Comparison of ENCODE assay signal across 11 cellular contexts in the genomic region with DNA sequence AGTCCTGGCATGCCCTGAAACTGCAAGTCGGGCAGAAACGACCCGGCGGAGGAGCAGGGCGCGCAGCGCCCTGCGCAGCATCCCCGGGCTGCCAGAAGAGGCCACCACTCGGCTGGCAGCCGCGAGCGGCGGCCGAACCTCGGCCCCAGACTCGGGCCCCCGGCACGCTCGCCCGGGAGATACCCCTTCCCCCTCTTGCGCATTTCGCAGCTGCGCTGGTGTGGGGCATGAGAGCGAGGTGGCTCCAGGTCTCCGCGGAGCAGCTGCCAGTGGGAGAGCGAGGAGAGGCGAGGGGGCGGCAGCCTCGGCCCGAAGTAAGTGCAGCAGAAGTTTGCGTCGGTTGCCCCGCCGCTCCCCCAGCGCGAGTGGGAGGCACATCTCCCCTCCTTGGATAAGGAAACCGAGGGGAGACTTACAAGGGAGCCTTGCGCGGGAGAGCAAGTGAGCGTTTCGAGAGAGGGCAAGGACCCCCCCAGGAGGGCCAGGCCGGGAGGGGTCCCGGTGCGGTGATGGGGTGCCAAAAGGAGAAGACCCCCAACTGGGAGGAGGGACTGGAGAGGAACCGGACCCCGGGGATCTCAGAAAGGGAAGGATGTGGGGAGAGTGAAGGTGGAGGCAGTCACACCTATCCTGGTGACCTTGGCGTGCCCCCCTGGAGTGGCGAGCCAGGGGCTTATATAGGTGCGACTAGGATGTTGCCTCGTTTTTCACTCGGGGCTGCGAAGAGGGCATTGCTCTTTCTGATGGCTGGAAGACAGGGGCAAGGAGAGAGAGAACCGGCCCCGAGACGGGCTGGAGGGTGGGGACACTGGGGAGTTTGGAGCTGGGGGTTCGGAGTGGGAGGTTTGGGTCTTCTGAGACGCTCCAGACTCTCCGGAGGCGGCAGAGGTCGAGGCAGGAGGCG.
DNase-seq lines count a peak whose midpoint lies in the region; ATAC-seq and TF ChIP-seq lines count a peak whose summit lies in the region.
"Had no signal": no experiment of that assay in that cellular context is flagged by ENCODE, and none has a peak within 500 bp of the region (broad histone marks: within the 10 kb centered on the region; RNA-seq: fewer than 3 reads in every experiment).

No MANE protein-coding gene starts in this region.

- no peaks in the 10 kb centered on the region for H3K36me3 ChIP-seq in mesodermal cell (ENCODE audit: control insufficient read depth, insufficient read depth, low read length)
- no peaks in the 10 kb centered on the region for H3K36me3 ChIP-seq in thoracic aorta

- peaks cover 26% of the 10 kb centered on the region for H3K4me1 Mint-ChIP-seq in activated naive CD4-positive, alpha-beta T cell treated with anti-CD3 and anti-CD28 coated beads for 36 hours (ENCODE audit: low read depth)
- H3K4me1 Mint-ChIP-seq in activated naive CD8-positive, alpha-beta T cell treated with anti-CD3 and anti-CD28 coated beads, Interleukin-2, amount 50 U/mL, for 24 hours: peaks cover 13% of the 10 kb centered on the region

- H3K27ac ChIP-seq in mesodermal cell (ENCODE audit: low read depth, low read length, severe bottlenecking) (no peak overlapping the region), thoracic aorta (no peak overlapping the region)

- H3K4me1 ChIP-seq in mesodermal cell (ENCODE audit: control insufficient read depth, insufficient read depth, low read length, poor library complexity, severe bottlenecking) (peaks cover 13% of the 10 kb centered on the region), thoracic aorta (ENCODE audit: control insufficient read depth in 1 of 2, low read depth in 2 of 2) (peaks cover 0 to 15% of the 10 kb centered on the region in 2 donors)

- ATAC-seq in activated naive CD8-positive, alpha-beta T cell treated with anti-CD3 and anti-CD28 coated beads, Interleukin-2, amount 50 U/mL, for 24 hours: peak; percentile 44
- no peak for ATAC-seq in thoracic aorta (ENCODE audit: insufficient number of reproducible peaks, low FRiP score, low read depth)
- ATAC-seq in HG02642 (IDR thresholded peaks at IDR 0.05; ENCODE audit: poor library complexity, unreplicated experiment): no peak

- intact Hi-C loops in activated naive CD4-positive, alpha-beta T cell treated with anti-CD3 and anti-CD28 coated beads for 36 hours (cut with micrococcal nuclease): no loop called here

- H3K9me3 Mint-ChIP-seq in activated naive CD4-positive, alpha-beta T cell treated with anti-CD3 and anti-CD28 coated beads for 36 hours: no peaks in the 10 kb centered on the region
- H3K9me3 Mint-ChIP-seq in activated naive CD8-positive, alpha-beta T cell treated with anti-CD3 and anti-CD28 coated beads, Interleukin-2, amount 50 U/mL, for 24 hours: no peaks in the 10 kb centered on the region
- H3K9me3 Mint-ChIP-seq: activated T-helper 2 cell treated with anti-CD3 and anti-CD28 coated beads, Interferon-gamma antibody, Interleukin-2, Interleukin-4, amounts not matched to agents 10 μg/mL and 5 μg/mL and 100 μg/mL, durations not matched to agents 14 hours and 24 hours and 36 hours had no signal

- CTCF ChIA-PET in activated naive CD4-positive, alpha-beta T cell treated with anti-CD3 and anti-CD28 coated beads for 36 hours (lab: Charles Lee): interaction anchor here (1.1 kb wide), 2 partner anchors 166 to 179 kb away, joined by 3 to 4 read pairs; no protein-coding TSS in a partner anchor

- H3K4me3 ChIP-seq in mesodermal cell (ENCODE audit: extremely low read depth, insufficient read depth, low read length, poor library complexity, severe bottlenecking) (peak overlapping the region; percentile 32), thoracic aorta (peak overlapping the region; percentile 43), foreskin fibroblast (ENCODE audit: low read depth in 1 of 2, low read length in 2 of 2) (no peak overlapping the region)

- H3K27ac Mint-ChIP-seq in activated naive CD4-positive, alpha-beta T cell treated with anti-CD3 and anti-CD28 coated beads for 36 hours: no peak overlapping the region
- H3K27ac Mint-ChIP-seq in activated naive CD8-positive, alpha-beta T cell treated with anti-CD3 and anti-CD28 coated beads, Interleukin-2, amount 50 U/mL, for 24 hours: no peak overlapping the region
- H3K27ac Mint-ChIP-seq: activated T-helper 2 cell treated with anti-CD3 and anti-CD28 coated beads, Interferon-gamma antibody, Interleukin-2, Interleukin-4, amounts not matched to agents 10 μg/mL and 5 μg/mL and 100 μg/mL, durations not matched to agents 14 hours and 24 hours and 36 hours had no signal

- H3K9me3 ChIP-seq in mesodermal cell (ENCODE audit: control insufficient read depth, low read length) (no peaks in the 10 kb centered on the region), thoracic aorta (no peaks in the 10 kb centered on the region)

- WGBS in mesodermal cell (ENCODE audit: insufficient coverage in 2 of 2), 2 experiments: 1 to 2% methylated on average over 50 to 51 of the region's 63 CpGs

- peaks cover 57% of the 10 kb centered on the region for H3K27me3 Mint-ChIP-seq in activated naive CD4-positive, alpha-beta T cell treated with anti-CD3 and anti-CD28 coated beads for 36 hours (ENCODE audit: low read depth)
- H3K27me3 Mint-ChIP-seq in activated naive CD8-positive, alpha-beta T cell treated with anti-CD3 and anti-CD28 coated beads, Interleukin-2, amount 50 U/mL, for 24 hours: peaks cover 56% of the 10 kb centered on the region

- peak overlapping the region; percentile 49 for H3K4me3 Mint-ChIP-seq in activated naive CD4-positive, alpha-beta T cell treated with anti-CD3 and anti-CD28 coated beads for 36 hours
- H3K4me3 Mint-ChIP-seq in activated naive CD8-positive, alpha-beta T cell treated with anti-CD3 and anti-CD28 coated beads, Interleukin-2, amount 50 U/mL, for 24 hours: peak overlapping the region; percentile 56

- H3K27me3 ChIP-seq in thoracic aorta (replicated peaks; ENCODE audit: insufficient read depth): peaks cover 4% of the 10 kb centered on the region

- H3K36me3 Mint-ChIP-seq in activated naive CD4-positive, alpha-beta T cell treated with anti-CD3 and anti-CD28 coated beads for 36 hours (ENCODE audit: low read depth): no peaks in the 10 kb centered on the region
- no peaks in the 10 kb centered on the region for H3K36me3 Mint-ChIP-seq in activated naive CD8-positive, alpha-beta T cell treated with anti-CD3 and anti-CD28 coated beads, Interleukin-2, amount 50 U/mL, for 24 hours (ENCODE audit: low read depth)

- no peak for DNase-seq in activated naive CD4-positive, alpha-beta T cell treated with anti-CD3 and anti-CD28 coated beads for 36 hours
- no peak for DNase-seq in activated naive CD4-positive, alpha-beta T cell treated with anti-CD3 and anti-CD28 coated beads, Interleukin-2, amount 50 U/mL, for 16 hours
- DNase-seq in activated naive CD8-positive, alpha-beta T cell treated with anti-CD3 and anti-CD28 coated beads, Interleukin-2, amount 50 U/mL, for 24 hours: no peak
- DNase-seq in thoracic aorta (ENCODE audit: low spot score) (no peak), NCI-H187 treated with DMSO at 0.1 percent for 48 hours (lab: John Stamatoyannopoulos, UW) (no peak), foreskin fibroblast (no peak)
- DNase-seq: effector CD4-positive, alpha-beta T cell; NCI-H69 had no signal

- TF ChIP-seq CTCF in thoracic aorta (IDR thresholded peaks at IDR 0.05) (no peak), foreskin fibroblast (IDR thresholded peaks at IDR 0.05; ENCODE audit: low read depth, low read length) (no peak)

Comparison
In these comparisons a context has a peak if more than half of its experiments do, and no peak if none do; other contexts are left out.
1. H3K4me3 ChIP-seq: peak in mesodermal cell (single experiment) and thoracic aorta (single experiment); none in foreskin fibroblast (0 of 2).